In the genomic region with DNA sequence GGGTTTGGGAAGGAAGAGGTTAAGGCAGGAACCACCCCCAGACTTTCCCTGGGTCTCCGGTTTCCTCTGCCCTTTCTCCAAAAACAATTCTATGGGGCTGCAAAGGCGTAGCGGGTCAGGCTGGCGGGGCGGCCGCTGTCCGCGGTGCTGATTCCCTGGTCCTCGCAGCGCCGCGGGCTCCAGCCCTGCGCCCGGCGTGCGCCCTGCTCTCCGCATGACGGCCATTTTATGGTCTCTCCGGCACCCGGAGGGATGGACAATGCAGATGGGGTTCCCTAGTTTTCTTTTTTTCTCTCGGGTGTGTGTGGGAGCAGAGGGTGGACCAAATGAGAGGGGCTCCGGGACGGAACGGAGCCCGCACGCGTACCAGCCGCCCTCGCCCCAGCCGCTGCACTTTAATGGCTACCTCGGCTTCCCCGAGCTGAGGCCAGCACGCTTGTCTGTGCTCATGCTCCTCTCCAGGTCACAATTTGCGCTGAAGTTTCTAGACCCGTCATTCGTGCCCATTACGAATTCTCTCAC, we compare ENCODE assay signal across 1 cellular context.
TF ChIP-seq lines count a peak whose summit lies in the region.

No MANE protein-coding gene starts in this region.

TF ChIP-seq in HepG2, 621 proteins besides CTCF, POLR2A, EP300 and RAD21 (continued from another document and continues in another):
- TF ChIP-seq, protein P1, sequence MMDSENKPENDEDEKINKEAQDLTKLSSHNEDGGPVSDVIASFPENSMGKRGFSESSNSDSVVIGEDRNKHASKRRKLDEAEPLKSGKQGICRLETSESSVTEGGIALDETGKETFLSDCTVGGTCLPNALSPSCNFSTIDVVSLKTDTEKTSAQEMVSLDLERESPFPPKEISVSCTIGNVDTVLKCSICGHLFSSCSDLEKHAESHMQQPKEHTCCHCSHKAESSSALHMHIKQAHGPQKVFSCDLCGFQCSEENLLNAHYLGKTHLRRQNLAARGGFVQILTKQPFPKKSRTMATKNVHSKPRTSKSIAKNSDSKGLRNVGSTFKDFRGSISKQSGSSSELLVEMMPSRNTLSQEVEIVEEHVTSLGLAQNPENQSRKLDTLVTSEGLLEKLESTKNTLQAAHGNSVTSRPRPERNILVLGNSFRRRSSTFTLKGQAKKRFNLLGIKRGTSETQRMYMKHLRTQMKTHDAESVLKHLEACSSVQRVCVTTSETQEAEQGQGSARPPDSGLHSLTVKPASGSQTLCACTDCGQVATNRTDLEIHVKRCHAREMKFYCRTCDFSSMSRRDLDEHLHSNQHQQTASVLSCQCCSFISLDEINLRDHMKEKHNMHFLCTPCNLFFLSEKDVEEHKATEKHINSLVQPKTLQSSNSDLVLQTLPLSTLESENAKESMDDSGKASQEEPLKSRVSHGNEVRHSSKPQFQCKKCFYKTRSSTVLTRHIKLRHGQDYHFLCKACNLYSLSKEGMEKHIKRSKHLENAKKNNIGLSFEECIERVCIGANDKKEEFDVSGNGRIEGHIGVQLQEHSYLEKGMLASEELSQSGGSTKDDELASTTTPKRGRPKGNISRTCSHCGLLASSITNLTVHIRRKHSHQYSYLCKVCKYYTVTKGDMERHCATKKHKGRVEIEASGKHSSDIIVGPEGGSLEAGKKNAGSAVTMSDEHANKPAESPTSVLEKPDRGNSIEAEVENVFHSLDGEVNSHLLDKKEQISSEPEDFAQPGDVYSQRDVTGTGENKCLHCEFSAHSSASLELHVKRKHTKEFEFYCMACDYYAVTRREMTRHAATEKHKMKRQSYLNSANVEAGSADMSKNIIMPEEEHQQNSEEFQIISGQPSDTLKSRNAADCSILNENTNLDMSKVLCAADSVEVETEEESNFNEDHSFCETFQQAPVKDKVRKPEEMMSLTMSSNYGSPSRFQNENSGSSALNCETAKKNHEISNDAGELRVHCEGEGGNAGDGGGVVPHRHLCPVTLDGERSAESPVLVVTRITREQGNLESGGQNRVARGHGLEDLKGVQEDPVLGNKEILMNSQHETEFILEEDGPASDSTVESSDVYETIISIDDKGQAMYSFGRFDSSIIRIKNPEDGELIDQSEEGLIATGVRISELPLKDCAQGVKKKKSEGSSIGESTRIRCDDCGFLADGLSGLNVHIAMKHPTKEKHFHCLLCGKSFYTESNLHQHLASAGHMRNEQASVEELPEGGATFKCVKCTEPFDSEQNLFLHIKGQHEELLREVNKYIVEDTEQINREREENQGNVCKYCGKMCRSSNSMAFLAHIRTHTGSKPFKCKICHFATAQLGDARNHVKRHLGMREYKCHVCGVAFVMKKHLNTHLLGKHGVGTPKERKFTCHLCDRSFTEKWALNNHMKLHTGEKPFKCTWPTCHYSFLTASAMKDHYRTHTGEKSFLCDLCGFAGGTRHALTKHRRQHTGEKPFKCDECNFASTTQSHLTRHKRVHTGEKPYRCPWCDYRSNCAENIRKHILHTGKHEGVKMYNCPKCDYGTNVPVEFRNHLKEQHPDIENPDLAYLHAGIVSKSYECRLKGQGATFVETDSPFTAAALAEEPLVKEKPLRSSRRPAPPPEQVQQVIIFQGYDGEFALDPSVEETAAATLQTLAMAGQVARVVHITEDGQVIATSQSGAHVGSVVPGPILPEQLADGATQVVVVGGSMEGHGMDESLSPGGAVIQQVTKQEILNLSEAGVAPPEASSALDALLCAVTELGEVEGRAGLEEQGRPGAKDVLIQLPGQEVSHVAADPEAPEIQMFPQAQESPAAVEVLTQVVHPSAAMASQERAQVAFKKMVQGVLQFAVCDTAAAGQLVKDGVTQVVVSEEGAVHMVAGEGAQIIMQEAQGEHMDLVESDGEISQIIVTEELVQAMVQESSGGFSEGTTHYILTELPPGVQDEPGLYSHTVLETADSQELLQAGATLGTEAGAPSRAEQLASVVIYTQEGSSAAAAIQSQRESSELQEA (CRISPR knock-in tag; IDR thresholded peaks at IDR 0.05; ENCODE audit: not compliant biosample characterization) = no peak
- TF ChIP-seq FOSL1 (CRISPR knock-in tag; IDR thresholded peaks at IDR 0.05; ENCODE audit: borderline replicate concordance) (no peak), ZFP36 (IDR thresholded peaks at IDR 0.05; ENCODE audit: borderline replicate concordance, low read depth, low read length, partially characterized antibody) (no peak), TEAD3 (CRISPR knock-in tag; optimal IDR thresholded peaks at IDR 0.05; ENCODE audit: borderline replicate concordance) (peak; percentile 17), ZNF468 (CRISPR knock-in tag; IDR thresholded peaks at IDR 0.05) (0 out of 2 replicates have a peak, but pooled peaks have one; percentile 46), CEBPG (CRISPR knock-in tag; IDR thresholded peaks at IDR 0.05) (no peak), NFYB (CRISPR knock-in tag; IDR thresholded peaks at IDR 0.05) (no peak), ZNF264 (CRISPR knock-in tag; IDR thresholded peaks at IDR 0.05) (peak; percentile 69; the same call in 1 of the 2 replicates), ZNF24 (IDR thresholded peaks at IDR 0.05) (no peak), ELF3 (CRISPR knock-in tag; IDR thresholded peaks at IDR 0.05) (0 out of 2 replicates have a peak, but pooled peaks have one; percentile 31), ZNF674 (CRISPR knock-in tag; IDR thresholded peaks at IDR 0.05; ENCODE audit: low read depth) (no peak), CCAR2 (optimal IDR thresholded peaks at IDR 0.05; ENCODE audit: low read depth, low read length) (no peak), SAFB2 (CRISPR knock-in tag; IDR thresholded peaks at IDR 0.05; ENCODE audit: borderline replicate concordance, low read depth) (no peak), RXRB (CRISPR knock-in tag; IDR thresholded peaks at IDR 0.05; ENCODE audit: borderline replicate concordance) (no peak), ZNF34 (CRISPR knock-in tag; IDR thresholded peaks at IDR 0.05; ENCODE audit: borderline replicate concordance) (no peak), ZNF33B (CRISPR knock-in tag; IDR thresholded peaks at IDR 0.05) (no peak), ARHGAP35 (CRISPR knock-in tag; IDR thresholded peaks at IDR 0.05; ENCODE audit: borderline replicate concordance) (no peak), ZSCAN30 (CRISPR knock-in tag; IDR thresholded peaks at IDR 0.05) (no peak), GLI4 (CRISPR knock-in tag; IDR thresholded peaks at IDR 0.05; ENCODE audit: borderline replicate concordance) (no peak), ZNF451 (CRISPR knock-in tag; IDR thresholded peaks at IDR 0.05) (no peak)
- TF ChIP-seq, protein P2, sequence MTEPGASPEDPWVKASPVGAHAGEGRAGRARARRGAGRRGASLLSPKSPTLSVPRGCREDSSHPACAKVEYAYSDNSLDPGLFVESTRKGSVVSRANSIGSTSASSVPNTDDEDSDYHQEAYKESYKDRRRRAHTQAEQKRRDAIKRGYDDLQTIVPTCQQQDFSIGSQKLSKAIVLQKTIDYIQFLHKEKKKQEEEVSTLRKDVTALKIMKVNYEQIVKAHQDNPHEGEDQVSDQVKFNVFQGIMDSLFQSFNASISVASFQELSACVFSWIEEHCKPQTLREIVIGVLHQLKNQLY (CRISPR knock-in tag; IDR thresholded peaks at IDR 0.05) = no peak
- TF ChIP-seq, protein P3, sequence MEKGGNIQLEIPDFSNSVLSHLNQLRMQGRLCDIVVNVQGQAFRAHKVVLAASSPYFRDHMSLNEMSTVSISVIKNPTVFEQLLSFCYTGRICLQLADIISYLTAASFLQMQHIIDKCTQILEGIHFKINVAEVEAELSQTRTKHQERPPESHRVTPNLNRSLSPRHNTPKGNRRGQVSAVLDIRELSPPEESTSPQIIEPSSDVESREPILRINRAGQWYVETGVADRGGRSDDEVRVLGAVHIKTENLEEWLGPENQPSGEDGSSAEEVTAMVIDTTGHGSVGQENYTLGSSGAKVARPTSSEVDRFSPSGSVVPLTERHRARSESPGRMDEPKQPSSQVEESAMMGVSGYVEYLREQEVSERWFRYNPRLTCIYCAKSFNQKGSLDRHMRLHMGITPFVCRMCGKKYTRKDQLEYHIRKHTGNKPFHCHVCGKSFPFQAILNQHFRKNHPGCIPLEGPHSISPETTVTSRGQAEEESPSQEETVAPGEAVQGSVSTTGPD (CRISPR knock-in tag; IDR thresholded peaks at IDR 0.05) = no peak
- TF ChIP-seq, protein P4, sequence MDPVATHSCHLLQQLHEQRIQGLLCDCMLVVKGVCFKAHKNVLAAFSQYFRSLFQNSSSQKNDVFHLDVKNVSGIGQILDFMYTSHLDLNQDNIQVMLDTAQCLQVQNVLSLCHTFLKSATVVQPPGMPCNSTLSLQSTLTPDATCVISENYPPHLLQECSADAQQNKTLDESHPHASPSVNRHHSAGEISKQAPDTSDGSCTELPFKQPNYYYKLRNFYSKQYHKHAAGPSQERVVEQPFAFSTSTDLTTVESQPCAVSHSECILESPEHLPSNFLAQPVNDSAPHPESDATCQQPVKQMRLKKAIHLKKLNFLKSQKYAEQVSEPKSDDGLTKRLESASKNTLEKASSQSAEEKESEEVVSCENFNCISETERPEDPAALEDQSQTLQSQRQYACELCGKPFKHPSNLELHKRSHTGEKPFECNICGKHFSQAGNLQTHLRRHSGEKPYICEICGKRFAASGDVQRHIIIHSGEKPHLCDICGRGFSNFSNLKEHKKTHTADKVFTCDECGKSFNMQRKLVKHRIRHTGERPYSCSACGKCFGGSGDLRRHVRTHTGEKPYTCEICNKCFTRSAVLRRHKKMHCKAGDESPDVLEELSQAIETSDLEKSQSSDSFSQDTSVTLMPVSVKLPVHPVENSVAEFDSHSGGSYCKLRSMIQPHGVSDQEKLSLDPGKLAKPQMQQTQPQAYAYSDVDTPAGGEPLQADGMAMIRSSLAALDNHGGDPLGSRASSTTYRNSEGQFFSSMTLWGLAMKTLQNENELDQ (CRISPR knock-in tag; IDR thresholded peaks at IDR 0.05; ENCODE audit: borderline replicate concordance) = no peak
- TF ChIP-seq, protein P5, sequence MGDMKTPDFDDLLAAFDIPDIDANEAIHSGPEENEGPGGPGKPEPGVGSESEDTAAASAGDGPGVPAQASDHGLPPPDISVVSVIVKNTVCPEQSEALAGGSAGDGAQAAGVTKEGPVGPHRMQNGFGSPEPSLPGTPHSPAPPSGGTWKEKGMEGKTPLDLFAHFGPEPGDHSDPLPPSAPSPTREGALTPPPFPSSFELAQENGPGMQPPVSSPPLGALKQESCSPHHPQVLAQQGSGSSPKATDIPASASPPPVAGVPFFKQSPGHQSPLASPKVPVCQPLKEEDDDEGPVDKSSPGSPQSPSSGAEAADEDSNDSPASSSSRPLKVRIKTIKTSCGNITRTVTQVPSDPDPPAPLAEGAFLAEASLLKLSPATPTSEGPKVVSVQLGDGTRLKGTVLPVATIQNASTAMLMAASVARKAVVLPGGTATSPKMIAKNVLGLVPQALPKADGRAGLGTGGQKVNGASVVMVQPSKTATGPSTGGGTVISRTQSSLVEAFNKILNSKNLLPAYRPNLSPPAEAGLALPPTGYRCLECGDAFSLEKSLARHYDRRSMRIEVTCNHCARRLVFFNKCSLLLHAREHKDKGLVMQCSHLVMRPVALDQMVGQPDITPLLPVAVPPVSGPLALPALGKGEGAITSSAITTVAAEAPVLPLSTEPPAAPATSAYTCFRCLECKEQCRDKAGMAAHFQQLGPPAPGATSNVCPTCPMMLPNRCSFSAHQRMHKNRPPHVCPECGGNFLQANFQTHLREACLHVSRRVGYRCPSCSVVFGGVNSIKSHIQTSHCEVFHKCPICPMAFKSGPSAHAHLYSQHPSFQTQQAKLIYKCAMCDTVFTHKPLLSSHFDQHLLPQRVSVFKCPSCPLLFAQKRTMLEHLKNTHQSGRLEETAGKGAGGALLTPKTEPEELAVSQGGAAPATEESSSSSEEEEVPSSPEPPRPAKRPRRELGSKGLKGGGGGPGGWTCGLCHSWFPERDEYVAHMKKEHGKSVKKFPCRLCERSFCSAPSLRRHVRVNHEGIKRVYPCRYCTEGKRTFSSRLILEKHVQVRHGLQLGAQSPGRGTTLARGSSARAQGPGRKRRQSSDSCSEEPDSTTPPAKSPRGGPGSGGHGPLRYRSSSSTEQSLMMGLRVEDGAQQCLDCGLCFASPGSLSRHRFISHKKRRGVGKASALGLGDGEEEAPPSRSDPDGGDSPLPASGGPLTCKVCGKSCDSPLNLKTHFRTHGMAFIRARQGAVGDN (CRISPR knock-in tag; IDR thresholded peaks at IDR 0.05) = peak; percentile 54
- TF ChIP-seq, protein P6, sequence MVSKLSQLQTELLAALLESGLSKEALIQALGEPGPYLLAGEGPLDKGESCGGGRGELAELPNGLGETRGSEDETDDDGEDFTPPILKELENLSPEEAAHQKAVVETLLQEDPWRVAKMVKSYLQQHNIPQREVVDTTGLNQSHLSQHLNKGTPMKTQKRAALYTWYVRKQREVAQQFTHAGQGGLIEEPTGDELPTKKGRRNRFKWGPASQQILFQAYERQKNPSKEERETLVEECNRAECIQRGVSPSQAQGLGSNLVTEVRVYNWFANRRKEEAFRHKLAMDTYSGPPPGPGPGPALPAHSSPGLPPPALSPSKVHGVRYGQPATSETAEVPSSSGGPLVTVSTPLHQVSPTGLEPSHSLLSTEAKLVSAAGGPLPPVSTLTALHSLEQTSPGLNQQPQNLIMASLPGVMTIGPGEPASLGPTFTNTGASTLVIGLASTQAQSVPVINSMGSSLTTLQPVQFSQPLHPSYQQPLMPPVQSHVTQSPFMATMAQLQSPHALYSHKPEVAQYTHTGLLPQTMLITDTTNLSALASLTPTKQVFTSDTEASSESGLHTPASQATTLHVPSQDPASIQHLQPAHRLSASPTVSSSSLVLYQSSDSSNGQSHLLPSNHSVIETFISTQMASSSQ (IDR thresholded peaks at IDR 0.05; ENCODE audit: low read depth) = no peak
- TF ChIP-seq, protein P6 (CRISPR knock-in tag; IDR thresholded peaks at IDR 0.05; ENCODE audit: borderline replicate concordance) = no peak
- TF ChIP-seq, protein P7, sequence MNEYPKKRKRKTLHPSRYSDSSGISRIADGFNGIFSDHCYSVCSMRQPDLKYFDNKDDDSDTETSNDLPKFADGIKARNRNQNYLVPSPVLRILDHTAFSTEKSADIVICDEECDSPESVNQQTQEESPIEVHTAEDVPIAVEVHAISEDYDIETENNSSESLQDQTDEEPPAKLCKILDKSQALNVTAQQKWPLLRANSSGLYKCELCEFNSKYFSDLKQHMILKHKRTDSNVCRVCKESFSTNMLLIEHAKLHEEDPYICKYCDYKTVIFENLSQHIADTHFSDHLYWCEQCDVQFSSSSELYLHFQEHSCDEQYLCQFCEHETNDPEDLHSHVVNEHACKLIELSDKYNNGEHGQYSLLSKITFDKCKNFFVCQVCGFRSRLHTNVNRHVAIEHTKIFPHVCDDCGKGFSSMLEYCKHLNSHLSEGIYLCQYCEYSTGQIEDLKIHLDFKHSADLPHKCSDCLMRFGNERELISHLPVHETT (CRISPR knock-in tag; conservative IDR thresholded peaks at IDR 0.05) = 0 out of 2 replicates have a peak, but pooled peaks have one; percentile 42
- TF ChIP-seq, protein P8, sequence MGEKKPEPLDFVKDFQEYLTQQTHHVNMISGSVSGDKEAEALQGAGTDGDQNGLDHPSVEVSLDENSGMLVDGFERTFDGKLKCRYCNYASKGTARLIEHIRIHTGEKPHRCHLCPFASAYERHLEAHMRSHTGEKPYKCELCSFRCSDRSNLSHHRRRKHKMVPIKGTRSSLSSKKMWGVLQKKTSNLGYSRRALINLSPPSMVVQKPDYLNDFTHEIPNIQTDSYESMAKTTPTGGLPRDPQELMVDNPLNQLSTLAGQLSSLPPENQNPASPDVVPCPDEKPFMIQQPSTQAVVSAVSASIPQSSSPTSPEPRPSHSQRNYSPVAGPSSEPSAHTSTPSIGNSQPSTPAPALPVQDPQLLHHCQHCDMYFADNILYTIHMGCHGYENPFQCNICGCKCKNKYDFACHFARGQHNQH (CRISPR knock-in tag; IDR thresholded peaks at IDR 0.05) = peak; percentile 21; the same call in 1 of the 2 replicates
